28 cellular contexts compared by ENCODE assay signal in the genomic region with DNA sequence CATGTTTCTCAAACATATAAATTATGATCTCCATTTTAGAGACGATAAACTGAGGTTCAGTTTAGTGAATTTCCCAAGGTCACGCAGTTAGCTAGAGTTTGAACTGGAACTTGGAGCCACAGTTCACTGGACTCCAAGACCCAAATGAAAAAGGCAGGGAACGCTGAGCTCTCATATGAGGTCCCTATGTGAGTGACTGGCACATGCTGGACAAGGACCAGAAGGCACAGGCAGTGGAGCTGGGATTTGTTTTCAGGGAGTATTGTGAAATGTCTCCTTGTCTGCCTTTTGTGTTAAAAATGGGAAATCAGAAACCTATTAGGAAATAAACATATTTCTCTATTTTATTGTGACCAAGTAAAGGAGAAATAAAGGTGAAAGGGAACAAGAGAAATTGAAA.
"Had no signal": no experiment of that assay in that cellular context is flagged by ENCODE, and none has a peak within 500 bp of the region (broad histone marks: within the 10 kb centered on the region; RNA-seq: fewer than 3 reads in every experiment).

No MANE protein-coding gene starts in this region.

- H3K4me3 Mint-ChIP-seq: activated CD4-positive, alpha-beta T cell treated with anti-CD3 and anti-CD28 coated beads, Interleukin-2, amount 10 ng/mL, durations not matched to agents 7 days and 5 days; activated CD8-positive, alpha-beta memory T cell treated with anti-CD3 and anti-CD28 coated beads, Interleukin-2, amount 10 ng/mL, durations not matched to agents 7 days and 5 days; activated CD8-positive, alpha-beta T cell treated with anti-CD3 and anti-CD28 coated beads for 36 hours; central memory CD8-positive, alpha-beta T cell; endodermal cell; naive thymus-derived CD4-positive, alpha-beta T cell; neural crest cell; stimulated activated naive CD8-positive, alpha-beta T cell treated with anti-CD3 and anti-CD28 coated beads, Interleukin-15, Interleukin-2, amounts not matched to agents 100 ng/mL and 50 ng/mL, for 24 hours had no signal

- H3K36me3 ChIP-seq: adrenal gland, breast epithelium, thyroid gland, WERI-Rb-1 had no signal

- H3K27me3 ChIP-seq: adrenal gland, ascending aorta, breast epithelium, esophagus squamous epithelium, heart right ventricle, thyroid gland, upper lobe of right lung had no signal

- H3K4me1 Mint-ChIP-seq: endodermal cell had no signal

- H3K9me3 Mint-ChIP-seq: activated CD4-positive, alpha-beta T cell treated with anti-CD3 and anti-CD28 coated beads, Interleukin-2, amount 10 ng/mL, durations not matched to agents 7 days and 5 days; activated CD8-positive, alpha-beta T cell treated with anti-CD3 and anti-CD28 coated beads for 36 hours; activated naive CD4-positive, alpha-beta T cell treated with anti-CD3 and anti-CD28 coated beads, Interleukin-2, amount 50 U/mL, for 72 hours; central memory CD8-positive, alpha-beta T cell; endodermal cell; naive thymus-derived CD4-positive, alpha-beta T cell; stimulated activated naive CD8-positive, alpha-beta T cell treated with anti-CD3 and anti-CD28 coated beads, Interleukin-15, Interleukin-2, amounts not matched to agents 100 ng/mL and 50 ng/mL, for 24 hours had no signal

- H3K4me3 ChIP-seq: adrenal gland, ascending aorta, breast epithelium, coronary artery, esophagus squamous epithelium, heart right ventricle, mucosa of descending colon, thyroid gland, upper lobe of right lung had no signal

- H3K27me3 Mint-ChIP-seq: activated CD4-positive, alpha-beta T cell treated with anti-CD3 and anti-CD28 coated beads, Interleukin-2, amount 10 ng/mL, durations not matched to agents 7 days and 5 days; activated CD8-positive, alpha-beta T cell treated with anti-CD3 and anti-CD28 coated beads for 36 hours; central memory CD8-positive, alpha-beta T cell; naive thymus-derived CD4-positive, alpha-beta T cell; stimulated activated naive CD8-positive, alpha-beta T cell treated with anti-CD3 and anti-CD28 coated beads, Interleukin-15, Interleukin-2, amounts not matched to agents 100 ng/mL and 50 ng/mL, for 24 hours had no signal

- H3K9me3 ChIP-seq: adrenal gland, ascending aorta, breast epithelium, esophagus squamous epithelium, heart right ventricle, mucosa of descending colon, thyroid gland, upper lobe of right lung had no signal

- H3K36me3 Mint-ChIP-seq: activated CD8-positive, alpha-beta memory T cell treated with anti-CD3 and anti-CD28 coated beads, Interleukin-2, amount 10 ng/mL, durations not matched to agents 7 days and 5 days had no signal

- H3K27ac Mint-ChIP-seq: activated CD4-positive, alpha-beta T cell treated with anti-CD3 and anti-CD28 coated beads, Interleukin-2, amount 10 ng/mL, durations not matched to agents 7 days and 5 days; activated CD8-positive, alpha-beta memory T cell treated with anti-CD3 and anti-CD28 coated beads, Interleukin-2, amount 10 ng/mL, durations not matched to agents 7 days and 5 days; activated CD8-positive, alpha-beta T cell treated with anti-CD3 and anti-CD28 coated beads for 36 hours; activated naive CD4-positive, alpha-beta T cell treated with anti-CD3 and anti-CD28 coated beads, Interleukin-2, amount 50 U/mL, for 72 hours; endodermal cell; naive thymus-derived CD4-positive, alpha-beta T cell; stimulated activated naive CD8-positive, alpha-beta T cell treated with anti-CD3 and anti-CD28 coated beads, Interleukin-15, Interleukin-2, amounts not matched to agents 100 ng/mL and 50 ng/mL, for 24 hours had no signal

- H3K27ac ChIP-seq: adrenal gland, ascending aorta, breast epithelium, coronary artery, esophagus squamous epithelium, heart right ventricle, thyroid gland, upper lobe of right lung, WERI-Rb-1 had no signal

- ATAC-seq: activated CD8-positive, alpha-beta memory T cell treated with anti-CD3 and anti-CD28 coated beads, Interleukin-2, amount 10 ng/mL, durations not matched to agents 7 days and 5 days; activated CD8-positive, alpha-beta T cell treated with anti-CD3 and anti-CD28 coated beads for 36 hours; activated naive CD4-positive, alpha-beta T cell treated with anti-CD3 and anti-CD28 coated beads, Interleukin-2, amount 50 U/mL, for 72 hours; heart right ventricle; left colon; mucosa of descending colon; naive thymus-derived CD4-positive, alpha-beta T cell; upper lobe of right lung had no signal

- DNase-seq: activated CD4-positive, alpha-beta T cell treated with anti-CD3 and anti-CD28 coated beads, Interleukin-2, amount 10 ng/mL, durations not matched to agents 7 days and 5 days; activated CD4-positive, CD25-positive, alpha-beta regulatory T cell treated with anti-CD3 and anti-CD28 coated beads, Interleukin-2, amount 50 U/mL, for 72 hours; activated CD8-positive, alpha-beta memory T cell treated with anti-CD3 and anti-CD28 coated beads, Interleukin-2, amount 10 ng/mL, durations not matched to agents 7 days and 5 days; activated CD8-positive, alpha-beta T cell treated with anti-CD3 and anti-CD28 coated beads for 36 hours; activated gamma-delta T cell; activated T-cell treated with anti-CD3 and anti-CD28 coated beads for 4 hours; adrenal gland; endodermal cell; esophagus squamous epithelium; heart right ventricle; left colon; mesendoderm; mucosa of descending colon; naive thymus-derived CD4-positive, alpha-beta T cell; occipital lobe; retina; stimulated activated CD4-positive, alpha-beta T cell treated with anti-CD3 and anti-CD28 coated beads, Interleukin-12 subunit alpha, Interleukin-12 subunit beta, amount 100 ng/mL, for 4 hours; thyroid gland; upper lobe of right lung; WERI-Rb-1 had no signal

- FAIRE-seq: keratinocyte had no signal

- H3K4me1 ChIP-seq: adrenal gland, ascending aorta, breast epithelium, esophagus squamous epithelium, heart right ventricle, thyroid gland, upper lobe of right lung had no signal
